2 cellular contexts compared by ENCODE assay signal in genomic region chr1:171740356-171740863, GRCh38.
TF ChIP-seq lines count a peak whose summit lies in the region.

No MANE protein-coding gene starts in this region.

TF ChIP-seq in HepG2, 621 proteins besides CTCF, POLR2A, EP300 and RAD21:
- TF ChIP-seq MAFK (conservative IDR thresholded peaks at IDR 0.05 in 1 of 2, IDR thresholded peaks at IDR 0.05 in 1 of 2; ENCODE audit: low read length in 2 of 2) (peak; percentile 58 to 69; a peak in 3 of 4 replicates), MAF1 (CRISPR knock-in tag; IDR thresholded peaks at IDR 0.05; ENCODE audit: borderline replicate concordance) (no peak), MAFF (IDR thresholded peaks at IDR 0.05; ENCODE audit: low read depth, low read length) (peak; percentile 67)

TF ChIP-seq in liver, 16 proteins besides CTCF, POLR2A, EP300 and RAD21:
- TF ChIP-seq REST (IDR thresholded peaks at IDR 0.05): no peak
- TF ChIP-seq EGR1 (IDR thresholded peaks at IDR 0.05; ENCODE audit: low read depth in 2 of 2): no peak
- TF ChIP-seq JUND (IDR thresholded peaks at IDR 0.05): no peak
- no peak for TF ChIP-seq ZBTB33 (IDR thresholded peaks at IDR 0.05)
- TF ChIP-seq FOXA2 (IDR thresholded peaks at IDR 0.05): no peak
- TF ChIP-seq RXRA (IDR thresholded peaks at IDR 0.05): no peak
- TF ChIP-seq YY1 (IDR thresholded peaks at IDR 0.05): no peak
- no peak for TF ChIP-seq HNF4A (conservative IDR thresholded peaks at IDR 0.05)
- TF ChIP-seq MAX (IDR thresholded peaks at IDR 0.05): no peak
- TF ChIP-seq FOXA1 (IDR thresholded peaks at IDR 0.05): no peak
- TF ChIP-seq TAF1 (conservative IDR thresholded peaks at IDR 0.05): no peak
TF ChIP-seq in liver: peak in this region for 0.
